Comparison of ENCODE assay signal across 19 cellular contexts in genomic region chr10:92957223-92958010, GRCh38.
DNase-seq lines count a peak whose midpoint lies in the region; ATAC-seq and TF ChIP-seq lines count a peak whose summit lies in the region.
"Had no signal": no experiment of that assay in that cellular context is flagged by ENCODE, and none has a peak within 500 bp of the region (broad histone marks: within the 10 kb centered on the region; RNA-seq: fewer than 3 reads in every experiment).

No MANE protein-coding gene starts in this region.

- H3K4me1 Mint-ChIP-seq in memory B cell: no peaks in the 10 kb centered on the region

- no peak for TF ChIP-seq POLR2A in testis (IDR thresholded peaks at IDR 0.05)

- DNase-seq in left ventricle myocardium superior (no peak), right atrium auricular region (ENCODE audit: low spot score) (no peak), choroid plexus epithelial cell (ENCODE audit: low read depth) (peak; percentile 32), memory B cell (ENCODE audit: low spot score in 2 of 2) (no peak), testis (no peak)
- DNase-seq in activated naive CD4-positive, alpha-beta T cell treated with anti-CD3 and anti-CD28 coated beads, Interleukin-2, amount 50 U/mL, for 16 hours: no peak
- no peak for DNase-seq in stimulated activated CD4-positive, alpha-beta T cell treated with anti-CD3 and anti-CD28 coated beads, Interleukin-4, amount 100 ng/mL, for 24 hours
- DNase-seq: DMS 273 treated with DMSO at 0.1 percent for 48 hours, GDM1, HFFc6, KG1, NCI-H2081 treated with DMSO at 0.1 percent for 48 hours, NCI-H526 treated with DMSO at 0.1 percent for 48 hours, OCI-M1, SJCRH30 had no signal

- no peak overlapping the region for H3K4me3 Mint-ChIP-seq in memory B cell
- H3K4me3 Mint-ChIP-seq: HFFc6 had no signal

- H3K27me3 ChIP-seq in right atrium auricular region (no peaks in the 10 kb centered on the region), testis (no peaks in the 10 kb centered on the region)
- H3K27me3 ChIP-seq: SJCRH30 had no signal

- intact Hi-C loops in left ventricle myocardium superior (cut with micrococcal nuclease) (no loop called here), testis (cut with DNase I; ENCODE audit: low total_unique reads) (no loop called here)

- H3K9me3 ChIP-seq in right atrium auricular region (no peaks in the 10 kb centered on the region), testis (no peaks in the 10 kb centered on the region)
- H3K9me3 ChIP-seq: SJCRH30 had no signal

- TF ChIP-seq CTCF in right atrium auricular region (IDR thresholded peaks at IDR 0.05) (no peak), choroid plexus epithelial cell (conservative IDR thresholded peaks at IDR 0.05; ENCODE audit: low read depth, low read length) (no peak), testis (IDR thresholded peaks at IDR 0.05) (no peak)

- H3K27ac Mint-ChIP-seq in memory B cell: peak overlapping the region; percentile 1
- H3K27ac Mint-ChIP-seq: HFFc6 had no signal

- 25 to 42% methylated on average over 2 of the region's 2 CpGs for WGBS in testis, 2 donors

- H3K27ac ChIP-seq in right atrium auricular region (no peak overlapping the region), testis (peak overlapping the region; percentile 46 to 68)
- H3K27ac ChIP-seq: C4-2B, RWPE1, SJCRH30 had no signal

- H3K4me1 ChIP-seq in right atrium auricular region: peaks cover 0 to 4% of the 10 kb centered on the region in 2 donors
- H3K4me1 ChIP-seq in testis: peaks cover 22% of the 10 kb centered on the region
- H3K4me1 ChIP-seq: SJCRH30 had no signal

- H3K36me3 ChIP-seq in right atrium auricular region (no peaks in the 10 kb centered on the region), testis (ENCODE audit: low read depth, missing control alignments) (no peaks in the 10 kb centered on the region)
- H3K36me3 ChIP-seq: SJCRH30 had no signal

- no peaks in the 10 kb centered on the region for H3K27me3 Mint-ChIP-seq in memory B cell

- H3K9me3 Mint-ChIP-seq in memory B cell: no peaks in the 10 kb centered on the region
- H3K9me3 Mint-ChIP-seq: HFFc6 had no signal

- ATAC-seq in left ventricle myocardium superior: peak; percentile 31
- no peak for ATAC-seq in memory B cell (ENCODE audit: low read depth)
- no peak for ATAC-seq in GM19351 (IDR thresholded peaks at IDR 0.05; ENCODE audit: unreplicated experiment)
- ATAC-seq: HepG2 had no signal

- H3K4me3 ChIP-seq in right atrium auricular region (no peak overlapping the region), choroid plexus epithelial cell (ENCODE audit: low read depth, low read length) (no peak overlapping the region), testis (no peak overlapping the region)
- H3K4me3 ChIP-seq: SJCRH30 had no signal

- peaks cover 21% of the 10 kb centered on the region for H3K36me3 Mint-ChIP-seq in memory B cell

Comparison
In these comparisons a context has a peak if more than half of its experiments do, and no peak if none do; other contexts are left out.
1. H3K27ac ChIP-seq: peak in testis (2 of 2); none in right atrium auricular region (0 of 2).